Comparison of ENCODE assay signal across 6 cellular contexts in the genomic region with DNA sequence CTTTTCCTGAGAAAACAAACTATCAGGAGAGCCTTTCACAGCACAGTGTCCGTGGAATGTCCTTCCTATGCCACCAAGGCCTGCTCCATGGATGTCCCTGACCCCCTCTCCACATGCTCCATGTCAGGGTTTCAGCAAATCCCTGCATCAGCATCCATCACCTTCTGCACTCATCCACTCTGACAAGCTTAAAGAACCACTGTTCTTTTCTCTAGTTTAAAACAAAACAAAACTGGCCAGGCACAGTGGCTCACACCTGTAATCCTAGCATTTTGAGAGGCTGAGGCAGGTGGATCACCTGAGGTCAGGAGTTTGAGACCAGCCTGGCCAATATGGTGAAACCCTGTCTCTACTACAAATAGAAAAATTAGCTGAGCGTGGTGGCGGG. TPM values are rescaled to one million over a fixed set of nuclear protein-coding genes. Genes with fewer than 3 reads are reported as not detected.
"Had no signal": no experiment of that assay in that cellular context is flagged by ENCODE, and none has a peak within 500 bp of the region (broad histone marks: within the 10 kb centered on the region; RNA-seq: fewer than 3 reads in every experiment).

No MANE protein-coding gene starts in this region.

RNA-seq across cellular contexts. Expression of a gene that starts 52.7 kb away (rescaled TPM):
- total RNA-seq: GM23338, H4, H7, HepG2, HT1080 had no signal
- polyA plus RNA-seq: GM23338, HepG2, IgD-negative memory B cell had no signal
